Comparison of ENCODE assay signal across 7 cellular contexts in genomic region chr19:2049741-2050348, GRCh38. TPM values are rescaled to one million over a fixed set of nuclear protein-coding genes. Genes with fewer than 3 reads are reported as not detected.
DNase-seq lines count a peak whose midpoint lies in the region; ATAC-seq, FAIRE-seq and TF ChIP-seq lines count a peak whose summit lies in the region.

No MANE protein-coding gene starts in this region.

- H3K27ac ChIP-seq in adipose tissue (ENCODE audit: low read depth, low read length) (peak overlapping the region; percentile 53), heart left ventricle (peak overlapping the region; percentile 83 to 99 (median 96))

- H3K4me1 ChIP-seq in heart left ventricle = peaks cover 32 to 81% (median 68%) of the 10 kb centered on the region in 12 donors

- TF ChIP-seq CTCF in heart left ventricle (IDR thresholded peaks at IDR 0.05) = no peak
- TF ChIP-seq CTCF in osteocyte (IDR thresholded peaks at IDR 0.05) = no peak

- no peaks in the 10 kb centered on the region for H3K9me3 ChIP-seq in heart left ventricle

- ATAC-seq in heart left ventricle = peak; percentile 46 to 78 (median 60)
- no peak for ATAC-seq in HG03571 (IDR thresholded peaks at IDR 0.05; ENCODE audit: unreplicated experiment)

- H3K4me1 Mint-ChIP-seq in osteocyte (ENCODE audit: unreplicated experiment) = peaks cover 31% of the 10 kb centered on the region

- H3K36me3 Mint-ChIP-seq in osteocyte (ENCODE audit: unreplicated experiment) = peaks cover 3% of the 10 kb centered on the region

- DNase-seq in GM12892 (ENCODE audit: insufficient read length) = peak; percentile 62
- peak; percentile 67 for DNase-seq in HT1080 (ENCODE audit: low read depth)
- peak; percentile 46 to 50 for DNase-seq in SHP77 (lab: John Stamatoyannopoulos, UW)
- DNase-seq in heart left ventricle = peak; percentile 79 to 87 (median 83)
- DNase-seq in osteocyte (ENCODE audit: extremely low spot score, unreplicated experiment) = no peak

- peak overlapping the region; percentile 74 for H3K27ac Mint-ChIP-seq in osteocyte (ENCODE audit: unreplicated experiment)

- H3K36me3 ChIP-seq in heart left ventricle = peaks cover 0 to 33% (median 22%) of the 10 kb centered on the region in 9 donors

- WGBS in adipose tissue, 3 donors = 0 to 1% (median 0%) methylated on average over 16 of the region's 16 CpGs
- WGBS in heart left ventricle, 4 donors = 0% methylated on average over 8 to 16 of the region's 16 CpGs

- peak overlapping the region; percentile 71 to 99 (median 95) for H3K4me3 ChIP-seq in heart left ventricle

- peak overlapping the region; percentile 82 for H3K4me3 Mint-ChIP-seq in osteocyte (ENCODE audit: unreplicated experiment)

- FAIRE-seq in GM12892 (lab: Jason Lieb, UNC) = peak; percentile 86

- H3K27me3 Mint-ChIP-seq in osteocyte (ENCODE audit: unreplicated experiment) = no peaks in the 10 kb centered on the region

- H3K27me3 ChIP-seq in heart left ventricle = no peaks in the 10 kb centered on the region

- no peaks in the 10 kb centered on the region for H3K9me3 Mint-ChIP-seq in osteocyte (ENCODE audit: unreplicated experiment)

- TF ChIP-seq POLR2A in GM12892 (IDR thresholded peaks at IDR 0.05; ENCODE audit: low read depth, low read length) (peak; percentile 45; the same call in 1 of the 2 replicates), heart left ventricle (IDR thresholded peaks at IDR 0.05) (no peak)

- intact Hi-C loops in heart left ventricle (cut with DNase I) = loop anchor here in 1 of 10 donors (10.0 kb wide), 1 partner anchor 775 kb away; the partner anchor contains the start of gene FAM174C

RNA-seq across cellular contexts. Expression of gene MKNK2, which starts 1.2 kb away (rescaled TPM):
- polyA plus RNA-seq in GM12892 (2012; ENCODE audit: missing spikeins) = 245 TPM
- total RNA-seq in HT1080 (2014; rRNA removed; shearing (Covaris generic)) = 91.4 and 112 TPM in 2 replicates
- 94.0 and 102 TPM in 2 replicates for polyA plus RNA-seq in HT1080 (2015; cell fraction: cytosol; rRNA removed)
- 97.8 and 103 TPM in 2 replicates for polyA plus RNA-seq in HT1080 (2015; cell fraction: nucleus; rRNA removed)
- polyA plus RNA-seq in adipose tissue (100 to 1,000 TPM; 175 to 226 (median 190) TPM), heart left ventricle (100 to 1,000 TPM; 110 to 197 TPM)
- total RNA-seq in heart left ventricle (100 to 1,000 TPM; 129 to 318 (median 155) TPM), osteocyte (81.3 and 83.3 TPM in 2 replicates)

RNA-seq across cellular contexts. Expression of gene BTBD2, which starts 34.3 kb away (rescaled TPM):
- 29.0 TPM for polyA plus RNA-seq in GM12892 (2012; ENCODE audit: missing spikeins)
- total RNA-seq in HT1080 (2014; rRNA removed; shearing (Covaris generic)) = 51.8 and 66.6 TPM in 2 replicates
- polyA plus RNA-seq in HT1080 (2015; cell fraction: cytosol; rRNA removed) = 127 and 130 TPM in 2 replicates
- 83.4 and 87.5 TPM in 2 replicates for polyA plus RNA-seq in HT1080 (2015; cell fraction: nucleus; rRNA removed)
- 10 to 100 TPM; 32.5 to 57.5 (median 47.4) TPM for polyA plus RNA-seq in adipose tissue
- 10 to 100 TPM; 47.3 to 81.8 (median 52.6) TPM for total RNA-seq in heart left ventricle
- polyA plus RNA-seq in heart left ventricle = 10 to 100 TPM; 39.4 to 46.2 TPM
- total RNA-seq in osteocyte = 86.0 and 95.9 TPM in 2 replicates

RNA-seq across cellular contexts. Expression of gene MOB3A, which starts 46.3 kb away (rescaled TPM):
- 113 TPM for polyA plus RNA-seq in GM12892 (2012; ENCODE audit: missing spikeins)
- total RNA-seq in HT1080 (2014; rRNA removed; shearing (Covaris generic)) = 14.8 and 25.0 TPM in 2 replicates
- 34.6 and 35.6 TPM in 2 replicates for polyA plus RNA-seq in HT1080 (2015; cell fraction: cytosol; rRNA removed)
- polyA plus RNA-seq in HT1080 (2015; cell fraction: nucleus; rRNA removed) = 23.7 and 30.2 TPM in 2 replicates
- polyA plus RNA-seq in adipose tissue (10 to 100 TPM; 10.1 to 35.7 (median 28.6) TPM), heart left ventricle (10 to 100 TPM in 1 of 2 donors, 1 to 10 TPM in 1; 7.1 to 18.6 TPM)
- total RNA-seq in heart left ventricle (10 to 100 TPM; 10.8 to 32.3 (median 16.7) TPM), osteocyte (50.6 and 54.2 TPM in 2 replicates)

RNA-seq across cellular contexts. Expression of gene IZUMO4, which starts 46.9 kb away (rescaled TPM):
- 43.2 TPM for polyA plus RNA-seq in GM12892 (2012; ENCODE audit: missing spikeins)
- total RNA-seq in HT1080 (2014; rRNA removed; shearing (Covaris generic)) = 1.7 and 2.8 TPM in 2 replicates
- 0.93 and 2.0 TPM in 2 replicates for polyA plus RNA-seq in HT1080 (2015; cell fraction: cytosol; rRNA removed)
- polyA plus RNA-seq in HT1080 (2015; cell fraction: nucleus; rRNA removed) = 9.6 and 12.8 TPM in 2 replicates
- 10 to 100 TPM in 2 of 3 donors, 1 to 10 TPM in 1; 6.5 to 18.7 (median 17.0) TPM for polyA plus RNA-seq in adipose tissue
- 1 to 10 TPM in 8 of 9 donors, not detected in 1; 1.7 to 6.2 (median 2.3) TPM for total RNA-seq in heart left ventricle
- polyA plus RNA-seq in heart left ventricle = 1 to 10 TPM; 4.4 to 5.8 TPM
- 3.8 and 4.8 TPM in 2 replicates for total RNA-seq in osteocyte
